ENCODE assay signal across 25 cellular contexts in the genomic region with DNA sequence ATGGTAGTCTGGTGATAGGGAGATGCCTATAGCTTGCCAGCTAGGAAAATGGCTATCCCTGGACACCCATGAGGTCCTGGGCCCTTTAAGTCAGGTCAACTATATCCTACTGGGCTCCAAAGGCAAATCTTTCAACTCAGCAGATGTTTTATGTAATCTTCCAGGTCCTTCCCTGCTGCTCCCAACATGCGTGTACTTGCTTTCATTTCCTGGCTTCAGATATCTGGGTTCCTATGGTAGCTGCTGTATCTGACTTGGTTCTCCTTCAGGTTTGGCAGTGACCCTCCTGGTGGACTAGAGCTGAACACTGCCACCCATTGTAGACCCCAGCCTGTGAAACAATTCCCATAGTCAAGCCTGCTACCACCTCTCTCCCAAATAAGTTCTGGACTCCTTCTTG. TPM values are rescaled to one million over a fixed set of nuclear protein-coding genes. Genes with fewer than 3 reads are reported as not detected.
DNase-seq lines count a peak whose midpoint lies in the region; TF ChIP-seq lines count a peak whose summit lies in the region.
"Had no signal": no experiment of that assay in that cellular context is flagged by ENCODE, and none has a peak within 500 bp of the region (broad histone marks: within the 10 kb centered on the region; RNA-seq: fewer than 3 reads in every experiment).

No MANE protein-coding gene starts in this region.

- H3K27me3 ChIP-seq in ACC112 (ENCODE audit: insufficient read depth, low read length), result no peaks in the 10 kb centered on the region
- H3K27me3 ChIP-seq: BE2C, MG63 had no signal

- H3K79me2 ChIP-seq in ACC112 (ENCODE audit: control insufficient read depth, insufficient read depth, low read length, unreplicated experiment), result no peaks in the 10 kb centered on the region

- H3K4me1 Mint-ChIP-seq in chondrocyte (ENCODE audit: low read depth) (peaks cover 64% of the 10 kb centered on the region), nephron (peaks cover 90% of the 10 kb centered on the region)
- H3K4me1 Mint-ChIP-seq: CD14-positive monocyte had no signal

- H3K27ac Mint-ChIP-seq in chondrocyte (ENCODE audit: unreplicated experiment) (peak overlapping the region; percentile 71), nephron (peak overlapping the region; percentile 94 to 99 (median 95))
- H3K27ac Mint-ChIP-seq: CD14-positive monocyte, H9 had no signal

- H3K36me3 Mint-ChIP-seq in chondrocyte (ENCODE audit: low read depth) (no peaks in the 10 kb centered on the region), nephron (ENCODE audit: low read depth) (peaks cover 4% of the 10 kb centered on the region)
- H3K36me3 Mint-ChIP-seq: CD14-positive monocyte had no signal

- H2AFZ ChIP-seq in ACC112 (ENCODE audit: low read length, unreplicated experiment), result no peak overlapping the region
- H2AFZ ChIP-seq: GM23248, PC-9 had no signal

- H3K36me3 ChIP-seq in ACC112 (ENCODE audit: insufficient read depth, low read length), result no peaks in the 10 kb centered on the region
- H3K36me3 ChIP-seq: BE2C, MG63 had no signal

- peak overlapping the region; percentile 97 for H3K27ac ChIP-seq in ACC112 (ENCODE audit: low read depth, low read length)
- H3K27ac ChIP-seq: 22Rv1, GM23248, PC-9, SK-N-MC had no signal

- peak; percentile 31 for DNase-seq in DMS 273 (lab: John Stamatoyannopoulos, UW; ENCODE audit: unreplicated experiment)
- no peak for DNase-seq in DMS 273 treated with DMSO at 0.1 percent for 48 hours (lab: John Stamatoyannopoulos, UW)
- no peak for DNase-seq in chondrocyte (ENCODE audit: low spot score)
- DNase-seq in effector CD4-positive, alpha-beta T cell, result no peak
- DNase-seq in OCI-M2 (lab: John Stamatoyannopoulos, UW; ENCODE audit: unreplicated experiment), result no peak
- DNase-seq in activated CD4-positive, alpha-beta T cell treated with anti-CD3 and anti-CD28 coated beads for 1 hour, result no peak
- DNase-seq: ACHN; BE2C; Calu3; GM23248; H9; KBM-7; MG63; NCI-H2029; NCI-H446 treated with DMSO at 0.1 percent for 48 hours; NCI-H526; NCI-H82; NK-92 treated with Interleukin-12 subunit alpha and Interleukin-12 subunit beta, amount 100 ng/mL, for 24 hours; PC-9; SHP77 treated with DMSO at 0.1 percent for 48 hours had no signal

- TF ChIP-seq CTCF in chondrocyte (IDR thresholded peaks at IDR 0.05), result no peak
- no peak for TF ChIP-seq CTCF in nephron (IDR thresholded peaks at IDR 0.05; ENCODE audit: unreplicated experiment in 3 of 3)

- H3K9me3 Mint-ChIP-seq in chondrocyte (ENCODE audit: low read depth) (peaks cover 6% of the 10 kb centered on the region), nephron (peaks cover 3% of the 10 kb centered on the region)
- H3K9me3 Mint-ChIP-seq: H9 had no signal

- H3K27me3 Mint-ChIP-seq in chondrocyte (ENCODE audit: low read depth), result no peaks in the 10 kb centered on the region
- no peaks in the 10 kb centered on the region for H3K27me3 Mint-ChIP-seq in nephron (ENCODE audit: low read depth)

- H3K4me3 Mint-ChIP-seq in chondrocyte (ENCODE audit: unreplicated experiment) (no peak overlapping the region), nephron (no peak overlapping the region)
- H3K4me3 Mint-ChIP-seq: CD14-positive monocyte, H9 had no signal

- H3K4me1 ChIP-seq in ACC112 (ENCODE audit: control insufficient read depth, insufficient read depth, low read length, unreplicated experiment), result peaks cover 86% of the 10 kb centered on the region
- H3K4me1 ChIP-seq: BE2C had no signal

- no peak overlapping the region for H3K4me3 ChIP-seq in ACC112 (ENCODE audit: low read depth, low read length)
- H3K4me3 ChIP-seq: GM23248, MG63, PC-9, SK-N-MC had no signal

RNA-seq across cellular contexts. Expression of a gene that starts 32.4 kb away (rescaled TPM):
- total RNA-seq in chondrocyte, result 56.5 to 70.3 TPM (median 70.0 TPM) in 3 replicates
- total RNA-seq: PC-9 had no signal
